30 cellular contexts compared by ENCODE assay signal in genomic region chr12:155646-156045, GRCh38. TPM values are rescaled to one million over a fixed set of nuclear protein-coding genes. Genes with fewer than 3 reads are reported as not detected.
"Had no signal": no experiment of that assay in that cellular context is flagged by ENCODE, and none has a peak within 500 bp of the region (broad histone marks: within the 10 kb centered on the region; RNA-seq: fewer than 3 reads in every experiment).

No MANE protein-coding gene starts in this region.

- H3K9me3 ChIP-seq: ovary, psoas muscle, right lobe of liver, sigmoid colon, stomach, thoracic aorta, thyroid gland, tibial nerve, upper lobe of left lung, vagina had no signal

- H3K27me3 Mint-ChIP-seq: stimulated activated naive CD8-positive, alpha-beta T cell treated with anti-CD3 and anti-CD28 coated beads, Interleukin-15, Interleukin-2, amounts not matched to agents 100 ng/mL and 50 ng/mL, for 24 hours had no signal

- H3K4me3 Mint-ChIP-seq: natural killer cell; nephron; neural crest cell; stimulated activated effector memory CD8-positive, alpha-beta T cell treated with anti-CD3 and anti-CD28 coated beads, Interleukin-12 subunit alpha, Interleukin-12 subunit beta, amount 100 ng/mL, for 72 hours; stimulated activated naive B cell treated with anti-CD40 and anti-IgM and Interleukin-4, amounts not matched to agents 10 μg/mL and 1 μg/mL and 100 μg/mL, for 72 hours; stimulated activated naive CD8-positive, alpha-beta T cell treated with anti-CD3 and anti-CD28 coated beads, Interleukin-15, Interleukin-2, amounts not matched to agents 100 ng/mL and 50 ng/mL, for 24 hours had no signal

- H3K4me3 ChIP-seq: ovary, psoas muscle, right lobe of liver, sigmoid colon, stomach, thoracic aorta, thyroid gland, tibial nerve, upper lobe of left lung, vagina had no signal

- H3K27me3 ChIP-seq: ovary, right lobe of liver, thyroid gland, tibial nerve, upper lobe of left lung, vagina had no signal

- H3K9ac ChIP-seq: parathyroid adenoma had no signal

- H3K27ac ChIP-seq: ovary, parathyroid adenoma, psoas muscle, right lobe of liver, sigmoid colon, stomach, thoracic aorta, thyroid gland, tibial nerve, upper lobe of left lung, vagina had no signal

- DNase-seq: natural killer cell; occipital lobe; ovary; psoas muscle; right cardiac atrium; sigmoid colon; small intestine; stimulated activated CD4-positive, alpha-beta T cell treated with anti-CD3 and anti-CD28 coated beads, Interleukin-15, amount 100 ng/mL, for 24 hours; stimulated activated CD4-positive, alpha-beta T cell treated with anti-CD3 and anti-CD28 coated beads, Interleukin-2, amount 100 ng/mL, for 24 hours; stimulated activated CD4-positive, alpha-beta T cell treated with anti-CD3 and anti-CD28 coated beads, Interleukin-2, amount 100 ng/mL, for 48 hours; stimulated activated CD4-positive, alpha-beta T cell treated with anti-CD3 and anti-CD28 coated beads, Interleukin-4, amount 100 ng/mL, for 24 hours; stimulated activated naive B cell treated with anti-CD40 and anti-IgM and Interleukin-4, amounts not matched to agents 10 μg/mL and 1 μg/mL and 100 μg/mL, for 72 hours; stimulated activated naive CD4-positive, alpha-beta T cell treated with Interleukin-2 at 50 U/mL for 16 hours; stomach; thyroid gland; trophoblast cell; upper lobe of left lung had no signal

- H3K36me3 ChIP-seq: ovary, right lobe of liver, sigmoid colon, stomach, thoracic aorta, thyroid gland, tibial nerve, upper lobe of left lung, vagina had no signal

- H3K9me3 Mint-ChIP-seq: natural killer cell; nephron; neural crest cell; stimulated activated effector memory CD8-positive, alpha-beta T cell treated with anti-CD3 and anti-CD28 coated beads, Interleukin-12 subunit alpha, Interleukin-12 subunit beta, amount 100 ng/mL, for 72 hours; stimulated activated naive B cell treated with anti-CD40 and anti-IgM and Interleukin-4, amounts not matched to agents 10 μg/mL and 1 μg/mL and 100 μg/mL, for 72 hours; stimulated activated naive CD8-positive, alpha-beta T cell treated with anti-CD3 and anti-CD28 coated beads, Interleukin-15, Interleukin-2, amounts not matched to agents 100 ng/mL and 50 ng/mL, for 24 hours had no signal

- FAIRE-seq: small intestine, urothelium cell line had no signal

- H3K27ac Mint-ChIP-seq: natural killer cell; nephron; progenitor cell of endocrine pancreas; stimulated activated effector memory CD8-positive, alpha-beta T cell treated with anti-CD3 and anti-CD28 coated beads, Interleukin-12 subunit alpha, Interleukin-12 subunit beta, amount 100 ng/mL, for 72 hours; stimulated activated naive B cell treated with anti-CD40 and anti-IgM and Interleukin-4, amounts not matched to agents 10 μg/mL and 1 μg/mL and 100 μg/mL, for 72 hours; stimulated activated naive CD8-positive, alpha-beta T cell treated with anti-CD3 and anti-CD28 coated beads, Interleukin-15, Interleukin-2, amounts not matched to agents 100 ng/mL and 50 ng/mL, for 24 hours had no signal

- H3K79me2 ChIP-seq: parathyroid adenoma had no signal

- ATAC-seq: natural killer cell; psoas muscle; right lobe of liver; stimulated activated effector memory CD8-positive, alpha-beta T cell treated with anti-CD3 and anti-CD28 coated beads, Interleukin-12 subunit alpha, Interleukin-12 subunit beta, amount 100 ng/mL, for 72 hours; stimulated activated naive B cell treated with anti-CD40 and anti-IgM and Interleukin-4, amounts not matched to agents 10 μg/mL and 1 μg/mL and 100 μg/mL, for 72 hours had no signal

- H3K36me3 Mint-ChIP-seq: natural killer cell; stimulated activated effector memory CD8-positive, alpha-beta T cell treated with anti-CD3 and anti-CD28 coated beads, Interleukin-12 subunit alpha, Interleukin-12 subunit beta, amount 100 ng/mL, for 72 hours; stimulated activated naive B cell treated with anti-CD40 and anti-IgM and Interleukin-4, amounts not matched to agents 10 μg/mL and 1 μg/mL and 100 μg/mL, for 72 hours had no signal

- H3K4me1 ChIP-seq: psoas muscle, right lobe of liver, sigmoid colon, stomach, tibial nerve, upper lobe of left lung, vagina had no signal

RNA-seq across cellular contexts. Expression of gene SLC6A12, which starts 58.3 kb away (rescaled TPM):
- total RNA-seq: osteoblast, skeletal muscle tissue, vagina had no signal
